1 cellular context compared by ENCODE assay signal in genomic region chr17:74332017-74332650, GRCh38.
TF ChIP-seq lines count a peak whose summit lies in the region.

No MANE protein-coding gene starts in this region.

TF ChIP-seq in H1, 55 proteins besides CTCF, POLR2A, EP300 and RAD21:
- TF ChIP-seq CBX8 (IDR thresholded peaks at IDR 0.05; ENCODE audit: borderline replicate concordance, low read depth, low read length) = no peak
- TF ChIP-seq CHD2 (IDR thresholded peaks at IDR 0.05; ENCODE audit: low read length) = no peak
- no peak for TF ChIP-seq CEBPB (IDR thresholded peaks at IDR 0.05; ENCODE audit: low read depth, low read length)
- TF ChIP-seq KDM5A (IDR thresholded peaks at IDR 0.05; ENCODE audit: low read length) = no peak
- no peak for TF ChIP-seq SP4 (IDR thresholded peaks at IDR 0.05; ENCODE audit: low read length)
- TF ChIP-seq TAF7 (optimal IDR thresholded peaks at IDR 0.05; ENCODE audit: borderline replicate concordance, low read depth, low read length) = no peak
- TF ChIP-seq RBBP5 (IDR thresholded peaks at IDR 0.05; ENCODE audit: borderline replicate concordance, low read depth, low read length) = no peak
- TF ChIP-seq POLR2AphosphoS5 (IDR thresholded peaks at IDR 0.05; ENCODE audit: low read depth, low read length) = no peak
- no peak for TF ChIP-seq SIX5 (IDR thresholded peaks at IDR 0.05; ENCODE audit: low read depth, low read length)
- TF ChIP-seq FOSL1 (IDR thresholded peaks at IDR 0.05; ENCODE audit: insufficient read depth, low read depth, low read length) = no peak
- TF ChIP-seq NANOG (IDR thresholded peaks at IDR 0.05; ENCODE audit: insufficient read depth, low read depth, low read length, poor library complexity, severe bottlenecking) = no peak
- no peak for TF ChIP-seq EGR1 (IDR thresholded peaks at IDR 0.05; ENCODE audit: borderline replicate concordance, low read depth, low read length)
- no peak for TF ChIP-seq BACH1 (IDR thresholded peaks at IDR 0.05; ENCODE audit: low read length)
